Comparison of ENCODE assay signal across 8 cellular contexts in the genomic region with DNA sequence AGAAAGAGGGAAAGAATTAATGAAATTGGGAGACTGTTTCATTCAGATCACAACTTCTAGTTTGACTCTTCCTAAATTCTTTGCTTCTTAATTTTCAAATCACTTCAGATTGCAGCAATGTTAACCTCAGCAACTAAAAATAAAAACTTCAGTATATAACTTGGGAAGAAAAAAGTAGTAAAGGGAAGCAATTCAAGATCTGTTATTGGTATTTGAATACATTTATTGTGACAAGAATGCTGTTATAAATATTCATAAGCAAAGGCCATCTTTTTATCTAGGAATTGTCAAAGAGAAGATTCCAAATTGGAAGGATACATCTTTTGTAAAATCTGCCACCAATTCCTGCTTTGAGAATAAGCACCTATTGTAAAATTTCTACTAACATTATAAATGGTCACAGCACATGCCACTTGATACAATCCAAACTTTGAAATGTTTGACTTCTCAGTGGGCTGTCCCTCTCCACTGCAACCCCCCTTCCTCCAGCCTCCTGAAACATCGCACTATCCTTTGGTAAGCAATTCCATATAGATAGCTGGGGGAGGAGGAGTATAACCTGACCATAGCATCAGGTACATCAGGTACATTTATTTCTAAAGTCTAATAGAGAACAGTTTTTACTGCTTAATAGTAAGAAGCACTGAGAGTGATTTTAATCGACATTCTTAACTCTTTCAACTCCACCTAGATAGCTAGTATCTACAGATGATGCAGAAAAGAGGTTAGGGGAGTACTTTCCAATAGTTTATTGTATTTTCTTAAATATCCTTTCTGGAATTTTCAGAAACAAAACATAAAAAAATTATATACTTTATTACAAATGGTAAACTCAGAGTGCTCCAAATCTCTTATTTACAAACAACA. TPM values are rescaled to one million over a fixed set of nuclear protein-coding genes. Genes with fewer than 3 reads are reported as not detected.
A peak's percentile ranks its signal among the peaks of the same experiment; 100 is the strongest.
DNase-seq lines count a peak whose midpoint lies in the region; ATAC-seq, FAIRE-seq and TF ChIP-seq lines count a peak whose summit lies in the region.

No MANE protein-coding gene starts in this region.

- TF ChIP-seq EP300 in ovary (IDR thresholded peaks at IDR 0.05), result no peak

- peak overlapping the region; percentile 83 for H3K4me3 ChIP-seq in RWPE2 (ENCODE audit: severe bottlenecking)
- H3K4me3 ChIP-seq in ovary, result peak overlapping the region; percentile 89

- WGBS in ovary, 3 donors, result 28 to 42% (median 41%) methylated on average over 2 of the region's 2 CpGs

- no peak for ATAC-seq in RWPE2 (ENCODE audit: low read depth)
- ATAC-seq in HG03342 (IDR thresholded peaks at IDR 0.05; ENCODE audit: unreplicated experiment), result no peak
- ATAC-seq in GM18867 (IDR thresholded peaks at IDR 0.05; ENCODE audit: unreplicated experiment), result no peak

- intact Hi-C loops in ovary (cut with DNase I), result loop anchor here (5.0 to 10.0 kb wide), 8 partner anchors 114 to 926 kb away; a partner anchor contains a TSS

- H3K4me1 ChIP-seq in RWPE2 (ENCODE audit: insufficient read depth, poor library complexity, severe bottlenecking), result peaks cover 22% of the 10 kb centered on the region
- H3K4me1 ChIP-seq in ovary (ENCODE audit: insufficient read depth), result peaks cover 1% of the 10 kb centered on the region

- H3K27ac ChIP-seq in RWPE2 (ENCODE audit: poor library complexity, severe bottlenecking) (peak overlapping the region; percentile 95), epithelial cell of prostate (peak overlapping the region; percentile 97), ovary (no peak overlapping the region)

- TF ChIP-seq CTCF in RWPE2 (IDR thresholded peaks at IDR 0.05; ENCODE audit: poor library complexity, severe bottlenecking) (no peak), ovary (IDR thresholded peaks at IDR 0.05) (no peak)

- TF ChIP-seq POLR2A in ovary (IDR thresholded peaks at IDR 0.05) (peak; percentile 42), GM12892 (IDR thresholded peaks at IDR 0.05; ENCODE audit: low read depth, low read length) (no peak)

- H3K27me3 ChIP-seq in RWPE2 (ENCODE audit: insufficient read depth, poor library complexity, severe bottlenecking) (no peaks in the 10 kb centered on the region), ovary (no peaks in the 10 kb centered on the region)

- no peaks in the 10 kb centered on the region for H3K9me3 ChIP-seq in RWPE2 (ENCODE audit: severe bottlenecking)
- no peaks in the 10 kb centered on the region for H3K9me3 ChIP-seq in ovary

- peaks cover 30% of the 10 kb centered on the region for H3K36me3 ChIP-seq in RWPE2 (ENCODE audit: low read depth)
- H3K36me3 ChIP-seq in ovary, result no peaks in the 10 kb centered on the region

- no peak for FAIRE-seq in GM12892 (lab: Jason Lieb, UNC)

- DNase-seq in NCI-H2196 (lab: John Stamatoyannopoulos, UW; ENCODE audit: unreplicated experiment) (peak; percentile 17), NCI-H2196 treated with DMSO at 0.1 percent for 48 hours (lab: John Stamatoyannopoulos, UW; ENCODE audit: unreplicated experiment) (no peak), RWPE2 (ENCODE audit: low spot score) (no peak), epithelial cell of prostate (ENCODE audit: low read depth, low spot score) (no peak), ovary (peak in 1 of 5 donors; percentile 50), GM12892 (ENCODE audit: insufficient read length) (no peak)

RNA-seq across cellular contexts. Expression of a gene that starts 3.0 kb away (rescaled TPM):
- 100 to 1,000 TPM in 6 of 7 donors, 10 to 100 TPM in 1; 50.7 to 740 (median 155) TPM for total RNA-seq in ovary
- 100 to 1,000 TPM; 125 to 231 TPM for polyA plus RNA-seq in ovary
- 5.2 TPM for polyA plus RNA-seq in GM12892 (2012; ENCODE audit: missing spikeins)

Comparison
In these comparisons a context has a peak if more than half of its experiments do, and no peak if none do; other contexts are left out.
1. H3K27ac ChIP-seq: peak in RWPE2 (single experiment) and epithelial cell of prostate (single experiment); none in ovary (0 of 2).